Comparison of ENCODE assay signal across 8 cellular contexts in the genomic region with DNA sequence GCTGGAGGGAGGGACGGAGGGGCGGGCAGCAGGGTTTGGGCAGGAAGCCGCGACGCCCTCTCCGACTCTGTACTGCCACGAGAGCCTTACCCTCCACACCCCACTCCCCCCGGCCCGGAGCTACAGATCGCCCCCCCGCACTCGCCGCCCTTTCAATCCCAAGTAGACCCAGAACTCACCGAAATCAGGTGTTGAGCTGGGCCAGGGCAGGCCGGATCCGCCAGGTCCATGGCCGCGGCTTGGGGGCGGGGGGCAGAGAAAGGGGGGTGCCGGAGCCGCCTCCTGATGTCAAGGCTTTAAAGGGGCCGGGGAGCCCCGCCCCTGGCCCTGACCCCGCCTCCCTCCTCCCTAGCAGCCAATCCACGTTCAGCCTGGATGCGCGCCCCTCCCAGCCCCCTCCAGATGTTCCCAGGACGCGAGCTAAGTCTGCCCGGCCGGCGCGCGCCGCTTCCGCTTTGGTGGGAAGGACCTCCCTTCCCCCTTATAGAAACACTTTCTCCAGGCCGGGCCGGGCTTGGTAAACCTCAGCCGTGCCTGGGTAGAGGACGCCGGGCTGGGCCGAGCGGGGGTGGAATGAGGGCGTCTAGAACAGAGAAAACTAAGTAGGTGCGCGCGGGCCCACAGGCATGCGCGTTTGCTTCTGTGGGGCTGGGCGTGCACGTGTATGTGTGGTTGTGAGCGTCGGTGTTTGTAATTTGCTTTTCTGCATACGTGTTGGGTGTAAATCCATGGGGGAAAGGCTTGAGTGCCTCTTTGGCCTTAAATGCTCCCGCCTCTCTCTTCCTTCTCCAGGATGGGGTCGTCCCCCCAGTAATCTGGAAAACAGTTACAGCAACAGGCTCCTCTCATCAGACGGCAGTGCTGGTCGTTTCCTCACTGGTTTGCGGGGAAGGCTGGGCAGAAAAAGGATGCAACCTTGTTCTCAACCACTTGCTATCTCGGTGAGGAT. TPM values are rescaled to one million over a fixed set of nuclear protein-coding genes. Genes with fewer than 3 reads are reported as not detected.
DNase-seq lines count a peak whose midpoint lies in the region; ATAC-seq and TF ChIP-seq lines count a peak whose summit lies in the region.

NCKAP5L (minus strand) TSS at position 271 of the 949 bp plus-strand sequence. CDS start 24,369 bp downstream, outside the sequence.

- TF ChIP-seq CTCF in mesothelial cell of epicardium (IDR thresholded peaks at IDR 0.05; ENCODE audit: unreplicated experiment): no peak

- peak within 1 kb of the TSS; percentile 90 for H3K4me3 ChIP-seq in HUES48 (ENCODE audit: low read depth, low read length)
- peak within 1 kb of the TSS; percentile 81 for H3K4me3 ChIP-seq in NT2/D1 (ENCODE audit: insufficient read length, low read depth)

- in situ Hi-C loops in endometrial microvascular endothelial cells (cut with HindIII; ENCODE audit: inconsistent ontology term, low pct_unique_long_range_greater_than_20kb, low sequenced_read_pairs): no loop called here

- H3K27ac Mint-ChIP-seq in mesothelial cell of epicardium: peak within 1 kb of the TSS; percentile 99

- H3K4me3 Mint-ChIP-seq in mesothelial cell of epicardium: peak within 1 kb of the TSS; percentile 91

- peaks cover 28% of the 10 kb centered on the region for H3K4me1 Mint-ChIP-seq in mesothelial cell of epicardium

- H3K36me3 Mint-ChIP-seq in mesothelial cell of epicardium: no peaks in the 10 kb centered on the region

- no peaks in the 10 kb centered on the region for H3K27me3 ChIP-seq in HUES48 (ENCODE audit: control insufficient read depth, insufficient read depth, low read length)
- H3K27me3 ChIP-seq in NT2/D1 (ENCODE audit: insufficient read depth, insufficient read length): no peaks in the 10 kb centered on the region

- H3K27me3 Mint-ChIP-seq in mesothelial cell of epicardium (ENCODE audit: low read depth): no peaks in the 10 kb centered on the region

- no peaks in the 10 kb centered on the region for H3K9me3 ChIP-seq in HUES48 (ENCODE audit: control insufficient read depth, insufficient read depth, low read length)
- H3K9me3 ChIP-seq in NT2/D1 (ENCODE audit: insufficient read depth, low read length): no peaks in the 10 kb centered on the region

- H3K9ac ChIP-seq in HUES48 (ENCODE audit: low read depth, low read length) (peak within 1 kb of the TSS; percentile 70), NT2/D1 (ENCODE audit: insufficient read length, low read depth) (peak within 1 kb of the TSS; percentile 94)

- H3K9me3 Mint-ChIP-seq in mesothelial cell of epicardium: no peaks in the 10 kb centered on the region

- H3K27ac ChIP-seq in HUES48 (ENCODE audit: low read depth, low read length): peak within 1 kb of the TSS; percentile 93

- DNase-seq in COR-L47 (lab: John Stamatoyannopoulos, UW): peak; percentile 86
- peak; percentile 96 for DNase-seq in NT2/D1 (ENCODE audit: low read depth, low spot score)
- peak; percentile 94 for DNase-seq in activated CD8-positive, alpha-beta memory T cell treated with anti-CD3 and anti-CD28 coated beads, Interleukin-2, amount 50 U/mL, for 4 hours
- DNase-seq in mesothelial cell of epicardium (ENCODE audit: low spot score in 2 of 2, unreplicated experiment in 2 of 2): peak; percentile 93 to 96
- DNase-seq in stimulated activated CD8-positive, alpha-beta memory T cell treated with anti-CD3 and anti-CD28 coated beads, Interleukin-15, amount 100 ng/mL, for 4 hours (ENCODE audit: low read depth in 2 of 2): peak; percentile 83 to 88

- peak; percentile 79 for ATAC-seq in GM21381 (IDR thresholded peaks at IDR 0.05; ENCODE audit: unreplicated experiment)

- H3K36me3 ChIP-seq in HUES48 (ENCODE audit: control insufficient read depth, insufficient read depth, low read length): no peaks in the 10 kb centered on the region
- peaks cover 21% of the 10 kb centered on the region for H3K36me3 ChIP-seq in NT2/D1 (ENCODE audit: insufficient read depth, insufficient read length, low read length)

- peaks cover 35% of the 10 kb centered on the region for H3K4me1 ChIP-seq in HUES48 (ENCODE audit: control insufficient read depth, insufficient read depth, low read length)
- H3K4me1 ChIP-seq in NT2/D1 (ENCODE audit: insufficient read depth, insufficient read length): peaks cover 25% of the 10 kb centered on the region

RNA-seq across cellular contexts. Expression of gene NCKAP5L, which starts in this region (rescaled TPM):
- total RNA-seq in endometrial microvascular endothelial cells (ENCODE audit: inconsistent ontology term) (18.3 TPM), mesothelial cell of epicardium (42.2 to 44.4 TPM (median 44.4 TPM) in 3 replicates)

Comparison
In these comparisons a context has a peak if more than half of its experiments do, and no peak if none do; other contexts are left out.
1. Peak in every context shown above with its lines: DNase-seq, ATAC-seq, H3K4me3 ChIP-seq and H3K27ac ChIP-seq.